ENCODE assay signal across 9 cellular contexts in the genomic region with DNA sequence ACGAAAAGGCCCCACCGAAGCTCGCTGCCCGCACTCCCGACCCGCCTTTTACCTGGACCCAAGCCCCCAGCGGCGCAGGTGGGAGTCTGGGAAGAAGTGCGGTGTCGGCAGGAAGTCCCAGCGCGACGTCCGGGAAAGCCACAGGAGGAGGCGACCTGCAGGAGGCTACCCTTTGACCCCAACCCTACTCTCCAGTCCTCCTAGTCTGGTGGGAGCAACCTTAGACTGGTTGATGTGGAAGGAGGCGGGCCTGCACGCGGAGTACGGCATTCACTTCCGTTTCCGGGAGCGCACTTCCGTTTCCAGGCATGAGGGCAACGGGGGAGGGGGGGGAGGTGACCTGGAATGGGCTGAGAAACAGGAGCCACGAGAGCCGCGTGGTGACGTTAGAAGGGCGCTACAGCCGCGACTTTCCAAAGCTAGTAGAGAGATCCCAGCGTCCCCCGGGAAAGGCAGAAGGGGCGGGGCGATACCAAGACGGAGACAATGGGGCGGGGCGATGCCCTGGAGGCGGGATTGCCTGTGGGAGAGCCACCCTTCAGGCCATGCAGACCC.
DNase-seq lines count a peak whose midpoint lies in the region; ATAC-seq and TF ChIP-seq lines count a peak whose summit lies in the region.
"Had no signal": no experiment of that assay in that cellular context is flagged by ENCODE, and none has a peak within 500 bp of the region (broad histone marks: within the 10 kb centered on the region; RNA-seq: fewer than 3 reads in every experiment).

No MANE protein-coding gene starts in this region.

- DNase-seq in GM12865 (ENCODE audit: low read depth) (peak; percentile 52), SHP77 (lab: John Stamatoyannopoulos, UW) (peak; percentile 85 to 86), hepatic stellate cell (ENCODE audit: low spot score) (peak; percentile 83), SW 1271 (lab: John Stamatoyannopoulos, UW) (no peak), cerebellar nuclear complex (lab: John Stamatoyannopoulos, UW) (no peak)
- DNase-seq in activated naive CD8-positive, alpha-beta T cell treated with anti-CD3 and anti-CD28 coated beads, Interleukin-2, amount 50 U/mL, for 16 hours (ENCODE audit: low read depth, low spot score) = peak; percentile 33
- DNase-seq in stimulated activated CD4-positive, alpha-beta T cell treated with anti-CD3 and anti-CD28 coated beads, Interleukin-12 subunit alpha, Interleukin-12 subunit beta, amount 100 ng/mL, for 24 hours (ENCODE audit: low read depth in 2 of 2) = peak; percentile 31 to 58

- peak overlapping the region; percentile 4 for H3K4me3 ChIP-seq in GM12865 (ENCODE audit: low read depth, low read length)

- TF ChIP-seq CTCF in GM12865 (IDR thresholded peaks at IDR 0.05; ENCODE audit: insufficient read depth, low read depth, low read length, missing control alignments) = no peak

- no peak for ATAC-seq in GM18909 (IDR thresholded peaks at IDR 0.05; ENCODE audit: poor library complexity, unreplicated experiment)
- ATAC-seq: Panc1 had no signal

Comparison
In these comparisons a context has a peak if more than half of its experiments do, and no peak if none do; other contexts are left out.
1. DNase-seq: peak in GM12865 (single experiment), SHP77 (2 of 2), activated naive CD8-positive, alpha-beta T cell treated with anti-CD3 and anti-CD28 coated beads, Interleukin-2, amount 50 U/mL, for 16 hours (single experiment), hepatic stellate cell (single experiment) and stimulated activated CD4-positive, alpha-beta T cell treated with anti-CD3 and anti-CD28 coated beads, Interleukin-12 subunit alpha, Interleukin-12 subunit beta, amount 100 ng/mL, for 24 hours (2 of 2); none in SW 1271 (0 of 2) and cerebellar nuclear complex (0 of 2).